Comparison of ENCODE assay signal across 9 cellular contexts in the genomic region with DNA sequence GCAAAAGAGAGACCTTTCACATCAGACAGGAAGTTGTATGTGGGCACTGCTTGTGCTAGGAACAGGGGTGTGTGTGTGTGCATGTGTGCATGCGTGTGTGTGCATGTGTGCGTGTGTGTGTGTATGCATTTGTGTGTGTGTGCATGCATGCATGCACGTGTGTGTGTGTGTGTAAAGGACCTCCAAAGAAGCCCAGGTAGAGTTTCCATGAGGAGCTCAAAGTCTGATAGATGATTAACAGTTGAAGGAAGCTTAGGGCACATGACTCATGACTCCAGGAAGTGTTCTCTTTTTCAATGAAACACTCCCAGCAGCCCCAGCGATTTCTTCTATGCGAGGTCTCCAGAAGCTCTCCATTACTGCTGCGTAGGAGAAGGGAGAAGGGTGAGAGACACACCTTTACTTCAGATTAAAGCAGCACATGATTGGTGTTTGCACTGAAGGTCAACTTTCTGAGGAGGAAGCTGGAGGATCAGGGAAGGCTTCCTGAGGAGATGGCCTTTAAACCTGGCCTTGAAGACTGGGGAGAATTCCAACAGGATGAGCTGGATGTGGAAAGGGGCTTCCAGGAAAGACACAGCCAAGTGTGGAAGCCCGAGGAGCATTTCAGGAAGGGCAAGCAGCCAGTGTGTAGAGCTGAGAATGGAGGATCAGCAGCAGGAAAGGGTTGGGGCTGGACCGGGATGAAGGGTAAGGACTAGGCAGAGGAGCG.
A peak's percentile ranks its signal among the peaks of the same experiment; 100 is the strongest.
DNase-seq lines count a peak whose midpoint lies in the region; ATAC-seq and TF ChIP-seq lines count a peak whose summit lies in the region.
"Had no signal": no experiment of that assay in that cellular context is flagged by ENCODE, and none has a peak within 500 bp of the region (broad histone marks: within the 10 kb centered on the region; RNA-seq: fewer than 3 reads in every experiment).

No MANE protein-coding gene starts in this region.

- no peaks in the 10 kb centered on the region for H3F3A ChIP-seq in DOHH2 (ENCODE audit: control insufficient read depth, insufficient read depth)

- peaks cover 17% of the 10 kb centered on the region for H3K4me1 Mint-ChIP-seq in activated CD8-positive, alpha-beta T cell treated with anti-CD3 and anti-CD28 coated beads for 36 hours (ENCODE audit: low read depth)

- no peaks in the 10 kb centered on the region for H3K27me3 Mint-ChIP-seq in activated CD8-positive, alpha-beta T cell treated with anti-CD3 and anti-CD28 coated beads for 36 hours

- POLR2A ChIA-PET in HEK293 (lab: Yijun Ruan, JAX): no interaction called here
- POLR2A ChIA-PET in activated CD8-positive, alpha-beta T cell treated with anti-CD3 and anti-CD28 coated beads for 36 hours (lab: Charles Lee): no interaction called here

- H3K4me3 Mint-ChIP-seq in activated CD8-positive, alpha-beta T cell treated with anti-CD3 and anti-CD28 coated beads for 36 hours: no peak overlapping the region

- no peaks in the 10 kb centered on the region for H3K9me3 ChIP-seq in DOHH2 (ENCODE audit: control insufficient read depth, insufficient read depth, low read length)
- no peaks in the 10 kb centered on the region for H3K9me3 ChIP-seq in HEK293 (ENCODE audit: control insufficient read depth, insufficient read depth, low read depth, low read length)
- no peaks in the 10 kb centered on the region for H3K9me3 ChIP-seq in liver (ENCODE audit: control insufficient read depth in 4 of 4, low read length in 3 of 4)
- no peaks in the 10 kb centered on the region for H3K9me3 ChIP-seq in thyroid gland

- H3K9me2 ChIP-seq in DOHH2 (replicated peaks; ENCODE audit: control insufficient read depth, low read length): no peaks in the 10 kb centered on the region

- H3K9me3 Mint-ChIP-seq in activated CD8-positive, alpha-beta T cell treated with anti-CD3 and anti-CD28 coated beads for 36 hours: no peaks in the 10 kb centered on the region

- no peaks in the 10 kb centered on the region for H3K79me2 ChIP-seq in DOHH2 (ENCODE audit: control insufficient read depth, low read length)

- intact Hi-C loops in activated CD8-positive, alpha-beta T cell treated with anti-CD3 and anti-CD28 coated beads for 36 hours (cut with micrococcal nuclease): loop anchor here (10.0 kb wide), 1 partner anchor 277 kb away; no protein-coding TSS in a partner anchor
- intact Hi-C loops in thyroid gland (cut with DNase I): loop anchor here (10.0 kb wide), 1 partner anchor 287 kb away; no protein-coding TSS in a partner anchor

- TF ChIP-seq CTCF in DOHH2 (IDR thresholded peaks at IDR 0.05; ENCODE audit: low read depth, low read length, poor library complexity, severe bottlenecking) (no peak), HEK293 (tag by site-specific recombination; IDR thresholded peaks at IDR 0.05) (no peak), liver (IDR thresholded peaks at IDR 0.05; ENCODE audit: low read depth, low read length, missing input control) (no peak), thyroid gland (IDR thresholded peaks at IDR 0.05) (no peak)
- no peak for TF ChIP-seq CTCF in activated CD8-positive, alpha-beta T cell treated with anti-CD3 and anti-CD28 coated beads for 36 hours (IDR thresholded peaks at IDR 0.05)

- H3K27me3 ChIP-seq in DOHH2 (ENCODE audit: control insufficient read depth, low read length): no peaks in the 10 kb centered on the region
- no peaks in the 10 kb centered on the region for H3K27me3 ChIP-seq in liver (ENCODE audit: control insufficient read depth in 4 of 4, insufficient read depth in 4 of 4, low read length in 3 of 4)
- no peaks in the 10 kb centered on the region for H3K27me3 ChIP-seq in thyroid gland

- peak; percentile 54 for ATAC-seq in activated CD8-positive, alpha-beta T cell treated with anti-CD3 and anti-CD28 coated beads for 36 hours
- no peak for ATAC-seq in HG03378 (IDR thresholded peaks at IDR 0.05; ENCODE audit: unreplicated experiment)

- no peaks in the 10 kb centered on the region for H4K20me1 ChIP-seq in DOHH2 (ENCODE audit: control insufficient read depth, insufficient read depth, low read depth, low read length)

- H3K27ac Mint-ChIP-seq in activated CD8-positive, alpha-beta T cell treated with anti-CD3 and anti-CD28 coated beads for 36 hours: peak overlapping the region; percentile 75

- no peak overlapping the region for H3K9ac ChIP-seq in liver (ENCODE audit: low read depth in 1 of 2, low read length in 2 of 2)

- CTCF ChIA-PET in HEK293 (lab: Yijun Ruan, JAX): interaction anchor here (0.6 to 1.5 kb wide), 4 partner anchors 67 to 788 kb away, joined by 3 to 14 read pairs (median 4); a partner anchor contains a TSS
- CTCF ChIA-PET in activated CD8-positive, alpha-beta T cell treated with anti-CD3 and anti-CD28 coated beads for 36 hours (lab: Charles Lee): interaction anchor here (1.0 to 1.3 kb wide), 6 partner anchors 14 to 287 kb away, joined by 3 to 5 read pairs (median 3); no protein-coding TSS in a partner anchor

- H3K36me3 ChIP-seq in DOHH2 (ENCODE audit: control insufficient read depth, low read length) (no peaks in the 10 kb centered on the region), HEK293 (ENCODE audit: control insufficient read depth in 2 of 2, insufficient read depth in 1 of 2, low read length in 2 of 2) (no peaks in the 10 kb centered on the region), liver (ENCODE audit: control insufficient read depth in 4 of 4, insufficient read depth in 3 of 4, low read depth in 1 of 4, low read length in 3 of 4) (no peaks in the 10 kb centered on the region), thyroid gland (no peaks in the 10 kb centered on the region)

- DNase-seq in activated CD8-positive, alpha-beta T cell treated with anti-CD3 and anti-CD28 coated beads for 36 hours: peak; percentile 36
- DNase-seq in thyroid gland: no peak
- DNase-seq in NCI-H2107 treated with DMSO at 0.1 percent for 48 hours (lab: John Stamatoyannopoulos, UW; ENCODE audit: unreplicated experiment): no peak
- DNase-seq: DMS 273 treated with DMSO at 0.1 percent for 48 hours had no signal

- no peak for TF ChIP-seq POLR2A in thyroid gland (IDR thresholded peaks at IDR 0.05)

- 78% methylated on average over 9 of the region's 9 CpGs for WGBS in liver
- WGBS in thyroid gland, 2 donors: 78 to 84% methylated on average over 9 of the region's 9 CpGs

- no peaks in the 10 kb centered on the region for H3K36me3 Mint-ChIP-seq in activated CD8-positive, alpha-beta T cell treated with anti-CD3 and anti-CD28 coated beads for 36 hours (ENCODE audit: low read depth)

- no peak overlapping the region for H3K4me3 ChIP-seq in DOHH2 (ENCODE audit: low read length)
- H3K4me3 ChIP-seq in HEK293 (ENCODE audit: low read depth, low read length): no peak overlapping the region
- no peak overlapping the region for H3K4me3 ChIP-seq in liver (ENCODE audit: low read depth in 1 of 3, low read length in 3 of 3)
- H3K4me3 ChIP-seq in thyroid gland (replicated peaks in 1 of 3): no peak overlapping the region
- H3K4me3 ChIP-seq: SK-N-MC had no signal

- peak overlapping the region; percentile 19; the same call in 1 of the 2 replicates for H3K4me2 ChIP-seq in DOHH2 (ENCODE audit: low read length)

- H3K4me1 ChIP-seq in DOHH2 (ENCODE audit: control insufficient read depth, low read length) (peaks cover 9% of the 10 kb centered on the region), HEK293 (ENCODE audit: control insufficient read depth, insufficient read depth, low read length) (no peaks in the 10 kb centered on the region), liver (ENCODE audit: control insufficient read depth in 4 of 4, insufficient read depth in 4 of 4, low read length in 3 of 4) (peaks cover 0 to 6% (median 4%) of the 10 kb centered on the region in 4 donors), thyroid gland (peaks cover 0 to 6% of the 10 kb centered on the region in 2 donors)

- no peak overlapping the region for H3K27ac ChIP-seq in DOHH2 (ENCODE audit: low read depth, low read length)
- H3K27ac ChIP-seq in HEK293 (ENCODE audit: extremely low read depth, low read depth, low read length): no peak overlapping the region
- no peak overlapping the region for H3K27ac ChIP-seq in liver (ENCODE audit: low read depth in 1 of 2, low read length in 2 of 2)
- no peak overlapping the region for H3K27ac ChIP-seq in thyroid gland
- H3K27ac ChIP-seq: SK-N-MC had no signal

- TF ChIP-seq RAD21 in liver (IDR thresholded peaks at IDR 0.05): no peak

TF ChIP-seq in HEK293, 187 proteins besides CTCF, POLR2A, EP300 and RAD21:
- TF ChIP-seq, protein P1, sequence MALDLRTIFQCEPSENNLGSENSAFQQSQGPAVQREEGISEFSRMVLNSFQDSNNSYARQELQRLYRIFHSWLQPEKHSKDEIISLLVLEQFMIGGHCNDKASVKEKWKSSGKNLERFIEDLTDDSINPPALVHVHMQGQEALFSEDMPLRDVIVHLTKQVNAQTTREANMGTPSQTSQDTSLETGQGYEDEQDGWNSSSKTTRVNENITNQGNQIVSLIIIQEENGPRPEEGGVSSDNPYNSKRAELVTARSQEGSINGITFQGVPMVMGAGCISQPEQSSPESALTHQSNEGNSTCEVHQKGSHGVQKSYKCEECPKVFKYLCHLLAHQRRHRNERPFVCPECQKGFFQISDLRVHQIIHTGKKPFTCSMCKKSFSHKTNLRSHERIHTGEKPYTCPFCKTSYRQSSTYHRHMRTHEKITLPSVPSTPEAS (tag by site-specific recombination; IDR thresholded peaks at IDR 0.05): peak; percentile 89
- TF ChIP-seq TCF7L2 (IDR thresholded peaks at IDR 0.05; ENCODE audit: borderline replicate concordance, low read depth, low read length): no peak
- no peak for TF ChIP-seq ZNF239 (tag by site-specific recombination; IDR thresholded peaks at IDR 0.05)

TF ChIP-seq in liver, 16 proteins besides CTCF, POLR2A, EP300 and RAD21 (continues in another document):
- TF ChIP-seq, protein P2, sequence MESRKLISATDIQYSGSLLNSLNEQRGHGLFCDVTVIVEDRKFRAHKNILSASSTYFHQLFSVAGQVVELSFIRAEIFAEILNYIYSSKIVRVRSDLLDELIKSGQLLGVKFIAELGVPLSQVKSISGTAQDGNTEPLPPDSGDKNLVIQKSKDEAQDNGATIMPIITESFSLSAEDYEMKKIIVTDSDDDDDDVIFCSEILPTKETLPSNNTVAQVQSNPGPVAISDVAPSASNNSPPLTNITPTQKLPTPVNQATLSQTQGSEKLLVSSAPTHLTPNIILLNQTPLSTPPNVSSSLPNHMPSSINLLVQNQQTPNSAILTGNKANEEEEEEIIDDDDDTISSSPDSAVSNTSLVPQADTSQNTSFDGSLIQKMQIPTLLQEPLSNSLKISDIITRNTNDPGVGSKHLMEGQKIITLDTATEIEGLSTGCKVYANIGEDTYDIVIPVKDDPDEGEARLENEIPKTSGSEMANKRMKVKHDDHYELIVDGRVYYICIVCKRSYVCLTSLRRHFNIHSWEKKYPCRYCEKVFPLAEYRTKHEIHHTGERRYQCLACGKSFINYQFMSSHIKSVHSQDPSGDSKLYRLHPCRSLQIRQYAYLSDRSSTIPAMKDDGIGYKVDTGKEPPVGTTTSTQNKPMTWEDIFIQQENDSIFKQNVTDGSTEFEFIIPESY (IDR thresholded peaks at IDR 0.05): no peak
- TF ChIP-seq HNF4G (IDR thresholded peaks at IDR 0.05) (no peak), NR2F2 (IDR thresholded peaks at IDR 0.05) (peak; percentile 55), SP1 (IDR thresholded peaks at IDR 0.05) (no peak)
- TF ChIP-seq, protein P3, sequence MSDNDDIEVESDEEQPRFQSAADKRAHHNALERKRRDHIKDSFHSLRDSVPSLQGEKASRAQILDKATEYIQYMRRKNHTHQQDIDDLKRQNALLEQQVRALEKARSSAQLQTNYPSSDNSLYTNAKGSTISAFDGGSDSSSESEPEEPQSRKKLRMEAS (IDR thresholded peaks at IDR 0.05): no peak
